Comparison of ENCODE assay signal across 8 cellular contexts in the genomic region with DNA sequence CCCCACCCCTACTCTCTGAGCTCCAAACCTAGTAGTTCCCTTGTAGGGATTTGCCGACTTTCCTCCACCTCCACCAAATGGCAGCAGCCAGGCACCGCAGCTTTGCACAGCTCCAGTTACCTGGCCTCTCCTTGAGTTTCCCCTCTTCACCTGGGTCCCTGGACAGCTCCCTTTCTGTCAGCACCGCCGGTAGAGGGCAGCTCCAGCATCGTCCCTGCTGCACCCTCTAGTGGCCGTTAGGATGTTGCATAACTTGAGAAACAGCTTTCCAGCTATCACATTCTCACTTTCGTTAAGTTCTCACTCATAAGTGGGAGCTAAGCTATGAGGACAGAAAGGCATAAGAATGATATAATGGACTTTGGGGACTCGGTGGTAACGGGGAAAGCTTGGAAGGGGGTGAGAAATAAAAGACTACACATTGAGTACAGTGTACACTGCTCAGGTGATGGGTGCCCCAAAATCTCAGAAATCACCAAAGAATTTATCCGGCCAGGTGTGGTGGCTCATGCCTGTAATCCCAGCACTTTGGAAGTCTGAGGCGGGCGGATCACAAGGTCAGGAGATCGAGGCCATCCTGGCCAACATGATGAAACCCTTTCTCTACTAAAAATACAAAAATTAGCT.
A peak's percentile ranks its signal among the peaks of the same experiment; 100 is the strongest.
DNase-seq lines count a peak whose midpoint lies in the region; ATAC-seq and TF ChIP-seq lines count a peak whose summit lies in the region.

No MANE protein-coding gene starts in this region.

- H3K4me3 ChIP-seq in osteoblast (ENCODE audit: insufficient read depth, low read length) (no peak overlapping the region), transverse colon (no peak overlapping the region)

- no peaks in the 10 kb centered on the region for H4K20me1 ChIP-seq in osteoblast (ENCODE audit: insufficient read depth, low read length)

- no peaks in the 10 kb centered on the region for H3K27me3 ChIP-seq in foreskin keratinocyte
- H3K27me3 ChIP-seq in osteoblast (ENCODE audit: insufficient read depth, low read length), result no peaks in the 10 kb centered on the region
- H3K27me3 ChIP-seq in transverse colon, result peaks cover 3% of the 10 kb centered on the region

- H3K36me3 ChIP-seq in osteoblast (ENCODE audit: insufficient read depth, low read length), result no peaks in the 10 kb centered on the region
- H3K36me3 ChIP-seq in transverse colon, result no peaks in the 10 kb centered on the region

- no peak for TF ChIP-seq EP300 in transverse colon (IDR thresholded peaks at IDR 0.05; ENCODE audit: low read depth)

- no peak for TF ChIP-seq POLR2A in transverse colon (IDR thresholded peaks at IDR 0.05)

- no peaks in the 10 kb centered on the region for H3K4me1 ChIP-seq in foreskin keratinocyte
- H3K4me1 ChIP-seq in osteoblast (ENCODE audit: insufficient read depth, low read length), result no peaks in the 10 kb centered on the region
- peaks cover 0 to 3% (median 0%) of the 10 kb centered on the region in 4 donors for H3K4me1 ChIP-seq in transverse colon

- no peaks in the 10 kb centered on the region for H3K79me2 ChIP-seq in osteoblast (ENCODE audit: insufficient read depth, low read length)

- in situ Hi-C loops in G401 (cut with HindIII; ENCODE audit: low sequenced_read_pairs), result no loop called here
- in situ Hi-C loops in transverse colon (cut with MboI; ENCODE audit: low pct_ligation_motif_present in 1 of 4, low pct_unique_long_range_greater_than_20kb in 1 of 4, low sequenced_read_pairs in 3 of 4), result no loop called here

- ATAC-seq in foreskin keratinocyte, result peak; percentile 98

- H3K4me2 ChIP-seq in osteoblast (ENCODE audit: insufficient read depth, low read length), result no peak overlapping the region

- DNase-seq in G401 (ENCODE audit: low spot score) (peak; percentile 38), H4 (ENCODE audit: low spot score) (peak; percentile 16), LHCN-M2 (ENCODE audit: low read depth) (peak; percentile 26), activated T-helper 1 cell treated with Interleukin-2 at 50 U/mL for 16 hours (ENCODE audit: low read depth) (peak; percentile 29), foreskin keratinocyte (peak; percentile 36 to 62), osteoblast (ENCODE audit: insufficient read length, low spot score, missing footprints) (peak; percentile 85), transverse colon (peak; percentile 85)

- 20 to 32% methylated on average over 6 to 13 of the region's 13 CpGs for WGBS in transverse colon (ENCODE audit: low coverage in 1 of 2), 2 donors

- H3K9me3 ChIP-seq in osteoblast (ENCODE audit: low read depth, low read length) (no peaks in the 10 kb centered on the region), transverse colon (no peaks in the 10 kb centered on the region)

- TF ChIP-seq CTCF in foreskin keratinocyte (conservative IDR thresholded peaks at IDR 0.05) (peak; percentile 97), osteoblast (IDR thresholded peaks at IDR 0.05; ENCODE audit: extremely low read depth, low read depth, low read length) (peak; percentile 78), transverse colon (IDR thresholded peaks at IDR 0.05) (peak; percentile 83 to 94 (median 92))

- intact Hi-C loops in transverse colon (cut with DNase I; ENCODE audit: low total_unique reads), result no loop called here

- no peak overlapping the region for H2AFZ ChIP-seq in osteoblast (ENCODE audit: low read length)

- H3K27ac ChIP-seq in foreskin keratinocyte (no peak overlapping the region), osteoblast (ENCODE audit: low read depth, low read length) (no peak overlapping the region), transverse colon (no peak overlapping the region)

TF ChIP-seq in PFSK-1, 5 proteins besides CTCF, POLR2A, EP300 and RAD21:
- 0 out of 2 replicates have a peak, but pooled peaks have one; percentile 23 for TF ChIP-seq SIN3A (IDR thresholded peaks at IDR 0.05; ENCODE audit: borderline replicate concordance, insufficient read depth, low read length)
- TF ChIP-seq, protein P1, sequence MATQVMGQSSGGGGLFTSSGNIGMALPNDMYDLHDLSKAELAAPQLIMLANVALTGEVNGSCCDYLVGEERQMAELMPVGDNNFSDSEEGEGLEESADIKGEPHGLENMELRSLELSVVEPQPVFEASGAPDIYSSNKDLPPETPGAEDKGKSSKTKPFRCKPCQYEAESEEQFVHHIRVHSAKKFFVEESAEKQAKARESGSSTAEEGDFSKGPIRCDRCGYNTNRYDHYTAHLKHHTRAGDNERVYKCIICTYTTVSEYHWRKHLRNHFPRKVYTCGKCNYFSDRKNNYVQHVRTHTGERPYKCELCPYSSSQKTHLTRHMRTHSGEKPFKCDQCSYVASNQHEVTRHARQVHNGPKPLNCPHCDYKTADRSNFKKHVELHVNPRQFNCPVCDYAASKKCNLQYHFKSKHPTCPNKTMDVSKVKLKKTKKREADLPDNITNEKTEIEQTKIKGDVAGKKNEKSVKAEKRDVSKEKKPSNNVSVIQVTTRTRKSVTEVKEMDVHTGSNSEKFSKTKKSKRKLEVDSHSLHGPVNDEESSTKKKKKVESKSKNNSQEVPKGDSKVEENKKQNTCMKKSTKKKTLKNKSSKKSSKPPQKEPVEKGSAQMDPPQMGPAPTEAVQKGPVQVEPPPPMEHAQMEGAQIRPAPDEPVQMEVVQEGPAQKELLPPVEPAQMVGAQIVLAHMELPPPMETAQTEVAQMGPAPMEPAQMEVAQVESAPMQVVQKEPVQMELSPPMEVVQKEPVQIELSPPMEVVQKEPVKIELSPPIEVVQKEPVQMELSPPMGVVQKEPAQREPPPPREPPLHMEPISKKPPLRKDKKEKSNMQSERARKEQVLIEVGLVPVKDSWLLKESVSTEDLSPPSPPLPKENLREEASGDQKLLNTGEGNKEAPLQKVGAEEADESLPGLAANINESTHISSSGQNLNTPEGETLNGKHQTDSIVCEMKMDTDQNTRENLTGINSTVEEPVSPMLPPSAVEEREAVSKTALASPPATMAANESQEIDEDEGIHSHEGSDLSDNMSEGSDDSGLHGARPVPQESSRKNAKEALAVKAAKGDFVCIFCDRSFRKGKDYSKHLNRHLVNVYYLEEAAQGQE (IDR thresholded peaks at IDR 0.05; ENCODE audit: insufficient read depth in 1 of 2, low read depth in 2 of 2, low read length in 2 of 2), result peak; percentile 91 to 95
- TF ChIP-seq TAF1 (IDR thresholded peaks at IDR 0.05; ENCODE audit: borderline replicate concordance, insufficient read depth, low read length), result no peak
- TF ChIP-seq POLR2AphosphoS5 (IDR thresholded peaks at IDR 0.05; ENCODE audit: low read depth, low read length), result no peak
- TF ChIP-seq FOXP2 (optimal IDR thresholded peaks at IDR 0.05; ENCODE audit: borderline replicate concordance, extremely low read depth, extremely low read length, insufficient read depth), result peak; percentile 31

Comparison
In these comparisons a context has a peak if more than half of its experiments do, and no peak if none do; other contexts are left out.
1. DNase-seq: peak in every context shown above with its lines; median percentile 85 in osteoblast; 85 in transverse colon; 49 in foreskin keratinocyte; 38 in G401; 29 in activated T-helper 1 cell treated with Interleukin-2 at 50 U/mL for 16 hours; 26 in LHCN-M2; 16 in H4.